Comparison of ENCODE assay signal across 1 cellular context in the genomic region with DNA sequence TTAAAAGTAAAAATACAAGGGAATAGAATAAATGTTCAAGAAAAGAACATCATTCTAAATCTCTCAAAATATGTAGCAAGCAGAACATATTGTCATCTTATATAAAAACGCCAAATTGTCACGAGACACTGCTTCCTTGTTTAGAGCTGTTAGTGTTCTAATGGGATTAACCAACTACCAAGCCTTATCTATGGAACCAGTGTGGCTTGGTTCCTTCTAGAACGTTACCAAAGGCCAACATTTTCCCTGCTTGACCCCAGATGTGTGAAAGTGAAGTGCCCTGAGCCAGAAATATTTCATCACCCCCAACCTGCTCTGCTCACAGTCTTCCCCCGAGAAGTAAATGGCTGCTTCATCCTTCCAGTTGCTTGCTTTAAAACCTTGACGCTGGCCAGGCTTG.
TF ChIP-seq lines count a peak whose summit lies in the region.

No MANE protein-coding gene starts in this region.

TF ChIP-seq in K562, 482 proteins besides CTCF, POLR2A, EP300 and RAD21 (continued from another document and continues in another):
- TF ChIP-seq MED1 (CRISPR knock-in tag; IDR thresholded peaks at IDR 0.05; ENCODE audit: borderline replicate concordance) (no peak), NCOA2 (IDR thresholded peaks at IDR 0.05; ENCODE audit: partially characterized antibody in 2 of 2) (no peak), TCF3 (CRISPR knock-in tag; IDR thresholded peaks at IDR 0.05) (peak; percentile 78), MIER1 (IDR thresholded peaks at IDR 0.05; ENCODE audit: low read depth) (no peak), CHD2 (IDR thresholded peaks at IDR 0.05; ENCODE audit: low read depth, low read length) (no peak), ZNF764 (CRISPR knock-in tag; IDR thresholded peaks at IDR 0.05; ENCODE audit: low read depth) (no peak), SETDB1 (IDR thresholded peaks at IDR 0.05; ENCODE audit: low read length) (no peak), ZBTB1 (CRISPR knock-in tag; IDR thresholded peaks at IDR 0.05; ENCODE audit: borderline replicate concordance, low read depth) (no peak), ZNF3 (CRISPR knock-in tag; IDR thresholded peaks at IDR 0.05) (no peak), NR2C1 (IDR thresholded peaks at IDR 0.05) (0 out of 2 replicates have a peak, but pooled peaks have one; percentile 41), NR2C1 (tag; IDR thresholded peaks at IDR 0.05) (peak; percentile 70), SOX6 (IDR thresholded peaks at IDR 0.05) (peak; percentile 43; the same call in 1 of the 2 replicates), CSDE1 (IDR thresholded peaks at IDR 0.05) (no peak), FOXJ2 (tag; IDR thresholded peaks at IDR 0.05) (no peak), SMARCA4 (IDR thresholded peaks at IDR 0.05) (peak; percentile 14; the same call in 1 of the 2 replicates), SIN3A (IDR thresholded peaks at IDR 0.05; ENCODE audit: borderline replicate concordance in 2 of 2, control insufficient read depth in 1 of 2, low read depth in 2 of 2, low read length in 2 of 2) (no peak), TEAD4 (IDR thresholded peaks at IDR 0.05; ENCODE audit: low read length) (peak; percentile 78), TEAD4 (CRISPR knock-in tag; IDR thresholded peaks at IDR 0.05; ENCODE audit: borderline replicate concordance) (no peak), BMI1 (IDR thresholded peaks at IDR 0.05; ENCODE audit: low read length) (no peak), SMAD3 (CRISPR knock-in tag; conservative IDR thresholded peaks at IDR 0.05) (no peak), ZKSCAN8 (CRISPR knock-in tag; IDR thresholded peaks at IDR 0.05) (0 out of 2 replicates have a peak, but pooled peaks have one; percentile 23), ARID1B (IDR thresholded peaks at IDR 0.05) (peak; percentile 75), ZNF232 (CRISPR knock-in tag; IDR thresholded peaks at IDR 0.05) (no peak), CEBPB (tag; IDR thresholded peaks at IDR 0.05) (peak; percentile 68), RBM15 (IDR thresholded peaks at IDR 0.05; ENCODE audit: insufficient read depth, low read length) (no peak), ZNF239 (CRISPR knock-in tag; IDR thresholded peaks at IDR 0.05) (no peak), NCOA1 (IDR thresholded peaks at IDR 0.05; ENCODE audit: low read depth) (no peak)
- TF ChIP-seq, protein P1, sequence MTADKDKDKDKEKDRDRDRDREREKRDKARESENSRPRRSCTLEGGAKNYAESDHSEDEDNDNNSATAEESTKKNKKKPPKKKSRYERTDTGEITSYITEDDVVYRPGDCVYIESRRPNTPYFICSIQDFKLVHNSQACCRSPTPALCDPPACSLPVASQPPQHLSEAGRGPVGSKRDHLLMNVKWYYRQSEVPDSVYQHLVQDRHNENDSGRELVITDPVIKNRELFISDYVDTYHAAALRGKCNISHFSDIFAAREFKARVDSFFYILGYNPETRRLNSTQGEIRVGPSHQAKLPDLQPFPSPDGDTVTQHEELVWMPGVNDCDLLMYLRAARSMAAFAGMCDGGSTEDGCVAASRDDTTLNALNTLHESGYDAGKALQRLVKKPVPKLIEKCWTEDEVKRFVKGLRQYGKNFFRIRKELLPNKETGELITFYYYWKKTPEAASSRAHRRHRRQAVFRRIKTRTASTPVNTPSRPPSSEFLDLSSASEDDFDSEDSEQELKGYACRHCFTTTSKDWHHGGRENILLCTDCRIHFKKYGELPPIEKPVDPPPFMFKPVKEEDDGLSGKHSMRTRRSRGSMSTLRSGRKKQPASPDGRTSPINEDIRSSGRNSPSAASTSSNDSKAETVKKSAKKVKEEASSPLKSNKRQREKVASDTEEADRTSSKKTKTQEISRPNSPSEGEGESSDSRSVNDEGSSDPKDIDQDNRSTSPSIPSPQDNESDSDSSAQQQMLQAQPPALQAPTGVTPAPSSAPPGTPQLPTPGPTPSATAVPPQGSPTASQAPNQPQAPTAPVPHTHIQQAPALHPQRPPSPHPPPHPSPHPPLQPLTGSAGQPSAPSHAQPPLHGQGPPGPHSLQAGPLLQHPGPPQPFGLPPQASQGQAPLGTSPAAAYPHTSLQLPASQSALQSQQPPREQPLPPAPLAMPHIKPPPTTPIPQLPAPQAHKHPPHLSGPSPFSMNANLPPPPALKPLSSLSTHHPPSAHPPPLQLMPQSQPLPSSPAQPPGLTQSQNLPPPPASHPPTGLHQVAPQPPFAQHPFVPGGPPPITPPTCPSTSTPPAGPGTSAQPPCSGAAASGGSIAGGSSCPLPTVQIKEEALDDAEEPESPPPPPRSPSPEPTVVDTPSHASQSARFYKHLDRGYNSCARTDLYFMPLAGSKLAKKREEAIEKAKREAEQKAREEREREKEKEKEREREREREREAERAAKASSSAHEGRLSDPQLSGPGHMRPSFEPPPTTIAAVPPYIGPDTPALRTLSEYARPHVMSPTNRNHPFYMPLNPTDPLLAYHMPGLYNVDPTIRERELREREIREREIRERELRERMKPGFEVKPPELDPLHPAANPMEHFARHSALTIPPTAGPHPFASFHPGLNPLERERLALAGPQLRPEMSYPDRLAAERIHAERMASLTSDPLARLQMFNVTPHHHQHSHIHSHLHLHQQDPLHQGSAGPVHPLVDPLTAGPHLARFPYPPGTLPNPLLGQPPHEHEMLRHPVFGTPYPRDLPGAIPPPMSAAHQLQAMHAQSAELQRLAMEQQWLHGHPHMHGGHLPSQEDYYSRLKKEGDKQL (CRISPR knock-in tag; IDR thresholded peaks at IDR 0.05; ENCODE audit: borderline replicate concordance), result no peak
- TF ChIP-seq, protein P2, sequence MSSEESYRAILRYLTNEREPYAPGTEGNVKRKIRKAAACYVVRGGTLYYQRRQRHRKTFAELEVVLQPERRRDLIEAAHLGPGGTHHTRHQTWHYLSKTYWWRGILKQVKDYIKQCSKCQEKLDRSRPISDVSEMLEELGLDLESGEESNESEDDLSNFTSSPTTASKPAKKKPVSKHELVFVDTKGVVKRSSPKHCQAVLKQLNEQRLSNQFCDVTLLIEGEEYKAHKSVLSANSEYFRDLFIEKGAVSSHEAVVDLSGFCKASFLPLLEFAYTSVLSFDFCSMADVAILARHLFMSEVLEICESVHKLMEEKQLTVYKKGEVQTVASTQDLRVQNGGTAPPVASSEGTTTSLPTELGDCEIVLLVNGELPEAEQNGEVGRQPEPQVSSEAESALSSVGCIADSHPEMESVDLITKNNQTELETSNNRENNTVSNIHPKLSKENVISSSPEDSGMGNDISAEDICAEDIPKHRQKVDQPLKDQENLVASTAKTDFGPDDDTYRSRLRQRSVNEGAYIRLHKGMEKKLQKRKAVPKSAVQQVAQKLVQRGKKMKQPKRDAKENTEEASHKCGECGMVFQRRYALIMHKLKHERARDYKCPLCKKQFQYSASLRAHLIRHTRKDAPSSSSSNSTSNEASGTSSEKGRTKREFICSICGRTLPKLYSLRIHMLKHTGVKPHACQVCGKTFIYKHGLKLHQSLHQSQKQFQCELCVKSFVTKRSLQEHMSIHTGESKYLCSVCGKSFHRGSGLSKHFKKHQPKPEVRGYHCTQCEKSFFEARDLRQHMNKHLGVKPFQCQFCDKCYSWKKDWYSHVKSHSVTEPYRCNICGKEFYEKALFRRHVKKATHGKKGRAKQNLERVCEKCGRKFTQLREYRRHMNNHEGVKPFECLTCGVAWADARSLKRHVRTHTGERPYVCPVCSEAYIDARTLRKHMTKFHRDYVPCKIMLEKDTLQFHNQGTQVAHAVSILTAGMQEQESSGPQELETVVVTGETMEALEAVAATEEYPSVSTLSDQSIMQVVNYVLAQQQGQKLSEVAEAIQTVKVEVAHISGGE (CRISPR knock-in tag; IDR thresholded peaks at IDR 0.05), result peak in 1 of 3 experiments; percentile 33; a peak in 1 of 6 replicates
- TF ChIP-seq, protein P3, sequence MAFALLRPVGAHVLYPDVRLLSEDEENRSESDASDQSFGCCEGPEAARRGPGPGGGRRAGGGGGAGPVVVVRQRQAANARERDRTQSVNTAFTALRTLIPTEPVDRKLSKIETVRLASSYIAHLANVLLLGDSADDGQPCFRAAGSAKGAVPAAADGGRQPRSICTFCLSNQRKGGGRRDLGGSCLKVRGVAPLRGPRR (CRISPR knock-in tag; IDR thresholded peaks at IDR 0.05), result no peak
- TF ChIP-seq, protein P4, sequence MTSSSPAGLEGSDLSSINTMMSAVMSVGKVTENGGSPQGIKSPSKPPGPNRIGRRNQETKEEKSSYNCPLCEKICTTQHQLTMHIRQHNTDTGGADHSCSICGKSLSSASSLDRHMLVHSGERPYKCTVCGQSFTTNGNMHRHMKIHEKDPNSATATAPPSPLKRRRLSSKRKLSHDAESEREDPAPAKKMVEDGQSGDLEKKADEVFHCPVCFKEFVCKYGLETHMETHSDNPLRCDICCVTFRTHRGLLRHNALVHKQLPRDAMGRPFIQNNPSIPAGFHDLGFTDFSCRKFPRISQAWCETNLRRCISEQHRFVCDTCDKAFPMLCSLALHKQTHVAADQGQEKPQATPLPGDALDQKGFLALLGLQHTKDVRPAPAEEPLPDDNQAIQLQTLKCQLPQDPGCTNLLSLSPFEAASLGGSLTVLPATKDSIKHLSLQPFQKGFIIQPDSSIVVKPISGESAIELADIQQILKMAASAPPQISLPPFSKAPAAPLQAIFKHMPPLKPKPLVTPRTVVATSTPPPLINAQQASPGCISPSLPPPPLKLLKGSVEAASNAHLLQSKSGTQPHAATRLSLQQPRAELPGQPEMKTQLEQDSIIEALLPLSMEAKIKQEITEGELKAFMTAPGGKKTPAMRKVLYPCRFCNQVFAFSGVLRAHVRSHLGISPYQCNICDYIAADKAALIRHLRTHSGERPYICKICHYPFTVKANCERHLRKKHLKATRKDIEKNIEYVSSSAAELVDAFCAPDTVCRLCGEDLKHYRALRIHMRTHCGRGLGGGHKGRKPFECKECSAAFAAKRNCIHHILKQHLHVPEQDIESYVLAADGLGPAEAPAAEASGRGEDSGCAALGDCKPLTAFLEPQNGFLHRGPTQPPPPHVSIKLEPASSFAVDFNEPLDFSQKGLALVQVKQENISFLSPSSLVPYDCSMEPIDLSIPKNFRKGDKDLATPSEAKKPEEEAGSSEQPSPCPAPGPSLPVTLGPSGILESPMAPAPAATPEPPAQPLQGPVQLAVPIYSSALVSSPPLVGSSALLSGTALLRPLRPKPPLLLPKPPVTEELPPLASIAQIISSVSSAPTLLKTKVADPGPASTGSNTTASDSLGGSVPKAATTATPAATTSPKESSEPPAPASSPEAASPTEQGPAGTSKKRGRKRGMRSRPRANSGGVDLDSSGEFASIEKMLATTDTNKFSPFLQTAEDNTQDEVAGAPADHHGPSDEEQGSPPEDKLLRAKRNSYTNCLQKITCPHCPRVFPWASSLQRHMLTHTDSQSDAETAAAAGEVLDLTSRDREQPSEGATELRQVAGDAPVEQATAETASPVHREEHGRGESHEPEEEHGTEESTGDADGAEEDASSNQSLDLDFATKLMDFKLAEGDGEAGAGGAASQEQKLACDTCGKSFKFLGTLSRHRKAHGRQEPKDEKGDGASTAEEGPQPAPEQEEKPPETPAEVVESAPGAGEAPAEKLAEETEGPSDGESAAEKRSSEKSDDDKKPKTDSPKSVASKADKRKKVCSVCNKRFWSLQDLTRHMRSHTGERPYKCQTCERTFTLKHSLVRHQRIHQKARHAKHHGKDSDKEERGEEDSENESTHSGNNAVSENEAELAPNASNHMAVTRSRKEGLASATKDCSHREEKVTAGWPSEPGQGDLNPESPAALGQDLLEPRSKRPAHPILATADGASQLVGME (CRISPR knock-in tag; IDR thresholded peaks at IDR 0.05), result no peak
- TF ChIP-seq, protein P5, sequence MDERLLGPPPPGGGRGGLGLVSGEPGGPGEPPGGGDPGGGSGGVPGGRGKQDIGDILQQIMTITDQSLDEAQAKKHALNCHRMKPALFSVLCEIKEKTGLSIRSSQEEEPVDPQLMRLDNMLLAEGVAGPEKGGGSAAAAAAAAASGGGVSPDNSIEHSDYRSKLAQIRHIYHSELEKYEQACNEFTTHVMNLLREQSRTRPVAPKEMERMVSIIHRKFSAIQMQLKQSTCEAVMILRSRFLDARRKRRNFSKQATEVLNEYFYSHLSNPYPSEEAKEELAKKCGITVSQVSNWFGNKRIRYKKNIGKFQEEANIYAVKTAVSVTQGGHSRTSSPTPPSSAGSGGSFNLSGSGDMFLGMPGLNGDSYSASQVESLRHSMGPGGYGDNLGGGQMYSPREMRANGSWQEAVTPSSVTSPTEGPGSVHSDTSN (CRISPR knock-in tag; IDR thresholded peaks at IDR 0.05; ENCODE audit: low read depth), result no peak
- TF ChIP-seq, protein P5 (tag; conservative IDR thresholded peaks at IDR 0.05; ENCODE audit: low read depth), result no peak
- TF ChIP-seq, protein P6, sequence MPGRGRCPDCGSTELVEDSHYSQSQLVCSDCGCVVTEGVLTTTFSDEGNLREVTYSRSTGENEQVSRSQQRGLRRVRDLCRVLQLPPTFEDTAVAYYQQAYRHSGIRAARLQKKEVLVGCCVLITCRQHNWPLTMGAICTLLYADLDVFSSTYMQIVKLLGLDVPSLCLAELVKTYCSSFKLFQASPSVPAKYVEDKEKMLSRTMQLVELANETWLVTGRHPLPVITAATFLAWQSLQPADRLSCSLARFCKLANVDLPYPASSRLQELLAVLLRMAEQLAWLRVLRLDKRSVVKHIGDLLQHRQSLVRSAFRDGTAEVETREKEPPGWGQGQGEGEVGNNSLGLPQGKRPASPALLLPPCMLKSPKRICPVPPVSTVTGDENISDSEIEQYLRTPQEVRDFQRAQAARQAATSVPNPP (IDR thresholded peaks at IDR 0.05; ENCODE audit: borderline replicate concordance, insufficient read depth, insufficient read length), result no peak
- TF ChIP-seq, protein P7, sequence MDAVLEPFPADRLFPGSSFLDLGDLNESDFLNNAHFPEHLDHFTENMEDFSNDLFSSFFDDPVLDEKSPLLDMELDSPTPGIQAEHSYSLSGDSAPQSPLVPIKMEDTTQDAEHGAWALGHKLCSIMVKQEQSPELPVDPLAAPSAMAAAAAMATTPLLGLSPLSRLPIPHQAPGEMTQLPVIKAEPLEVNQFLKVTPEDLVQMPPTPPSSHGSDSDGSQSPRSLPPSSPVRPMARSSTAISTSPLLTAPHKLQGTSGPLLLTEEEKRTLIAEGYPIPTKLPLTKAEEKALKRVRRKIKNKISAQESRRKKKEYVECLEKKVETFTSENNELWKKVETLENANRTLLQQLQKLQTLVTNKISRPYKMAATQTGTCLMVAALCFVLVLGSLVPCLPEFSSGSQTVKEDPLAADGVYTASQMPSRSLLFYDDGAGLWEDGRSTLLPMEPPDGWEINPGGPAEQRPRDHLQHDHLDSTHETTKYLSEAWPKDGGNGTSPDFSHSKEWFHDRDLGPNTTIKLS (IDR thresholded peaks at IDR 0.05; ENCODE audit: borderline replicate concordance, low read depth), result no peak
- TF ChIP-seq, protein P8, sequence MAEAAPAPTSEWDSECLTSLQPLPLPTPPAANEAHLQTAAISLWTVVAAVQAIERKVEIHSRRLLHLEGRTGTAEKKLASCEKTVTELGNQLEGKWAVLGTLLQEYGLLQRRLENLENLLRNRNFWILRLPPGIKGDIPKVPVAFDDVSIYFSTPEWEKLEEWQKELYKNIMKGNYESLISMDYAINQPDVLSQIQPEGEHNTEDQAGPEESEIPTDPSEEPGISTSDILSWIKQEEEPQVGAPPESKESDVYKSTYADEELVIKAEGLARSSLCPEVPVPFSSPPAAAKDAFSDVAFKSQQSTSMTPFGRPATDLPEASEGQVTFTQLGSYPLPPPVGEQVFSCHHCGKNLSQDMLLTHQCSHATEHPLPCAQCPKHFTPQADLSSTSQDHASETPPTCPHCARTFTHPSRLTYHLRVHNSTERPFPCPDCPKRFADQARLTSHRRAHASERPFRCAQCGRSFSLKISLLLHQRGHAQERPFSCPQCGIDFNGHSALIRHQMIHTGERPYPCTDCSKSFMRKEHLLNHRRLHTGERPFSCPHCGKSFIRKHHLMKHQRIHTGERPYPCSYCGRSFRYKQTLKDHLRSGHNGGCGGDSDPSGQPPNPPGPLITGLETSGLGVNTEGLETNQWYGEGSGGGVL (CRISPR knock-in tag; IDR thresholded peaks at IDR 0.05), result no peak
